Comparison of ENCODE assay signal across 16 cellular contexts in the genomic region with DNA sequence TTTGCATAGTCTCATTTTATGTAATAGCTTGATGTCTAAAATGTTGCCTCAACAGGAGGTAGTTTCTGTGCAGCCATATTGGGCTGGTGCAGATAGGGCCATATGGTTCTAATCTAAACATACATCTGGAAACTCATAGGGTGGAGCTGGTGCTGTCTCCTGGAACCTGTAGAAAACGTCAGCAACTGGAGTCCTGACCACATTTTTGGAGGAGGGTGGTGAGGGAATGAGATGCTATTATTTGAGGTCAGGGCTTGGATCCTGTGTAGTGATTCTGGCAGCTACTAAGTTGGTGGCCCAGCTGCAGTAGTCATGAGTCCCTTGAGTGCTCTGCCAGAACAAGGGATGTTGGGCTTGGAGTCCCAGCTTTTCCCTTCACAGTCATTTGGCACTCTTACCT. TPM values are rescaled to one million over a fixed set of nuclear protein-coding genes. Genes with fewer than 3 reads are reported as not detected.
DNase-seq lines count a peak whose midpoint lies in the region; ATAC-seq and TF ChIP-seq lines count a peak whose summit lies in the region.
"Had no signal": no experiment of that assay in that cellular context is flagged by ENCODE, and none has a peak within 500 bp of the region (broad histone marks: within the 10 kb centered on the region; RNA-seq: fewer than 3 reads in every experiment).

No MANE protein-coding gene starts in this region.

- H3K9ac ChIP-seq in SK-N-SH = no peak overlapping the region

- H3K27me3 ChIP-seq in right cardiac atrium (ENCODE audit: control insufficient read depth, insufficient read depth) (no peaks in the 10 kb centered on the region), SK-N-SH (ENCODE audit: insufficient read depth) (no peaks in the 10 kb centered on the region), thoracic aorta (replicated peaks; ENCODE audit: insufficient read depth) (no peaks in the 10 kb centered on the region)
- H3K27me3 ChIP-seq: colonic mucosa, vagina had no signal

- H3K4me1 ChIP-seq in right cardiac atrium (ENCODE audit: control insufficient read depth, insufficient read depth, low read length) = peaks cover 15% of the 10 kb centered on the region
- peaks cover 6 to 24% of the 10 kb centered on the region in 2 experiments; a peak in 3 of 4 replicates for H3K4me1 ChIP-seq in SK-N-SH (ENCODE audit: control insufficient read depth in 1 of 2, insufficient read depth in 2 of 2, low read depth in 1 of 2, low read length in 1 of 2)
- peaks cover 31 to 70% of the 10 kb centered on the region in 2 donors for H3K4me1 ChIP-seq in thoracic aorta (ENCODE audit: control insufficient read depth in 1 of 2, low read depth in 2 of 2)
- H3K4me1 ChIP-seq: colonic mucosa had no signal

- peaks cover 0 to 2% of the 10 kb centered on the region in 2 experiments for H3K36me3 ChIP-seq in SK-N-SH (replicated peaks in 1 of 2; ENCODE audit: control insufficient read depth in 1 of 2, insufficient read depth in 2 of 2, low read length in 1 of 2)
- no peaks in the 10 kb centered on the region for H3K36me3 ChIP-seq in thoracic aorta
- H3K36me3 ChIP-seq: colonic mucosa, vagina had no signal

- TF ChIP-seq CTCF in SK-N-SH (IDR thresholded peaks at IDR 0.05) (no peak), fibroblast of mammary gland (conservative IDR thresholded peaks at IDR 0.05; ENCODE audit: control insufficient read depth, insufficient read depth, low read depth, low read length) (no peak), thoracic aorta (IDR thresholded peaks at IDR 0.05) (no peak)

- POLR2A ChIA-PET in SK-N-SH (lab: Yijun Ruan, JAX) = no interaction called here

- intact Hi-C loops in Right ventricle myocardium inferior (cut with DNase I) (no loop called here), right cardiac atrium (cut with DNase I) (loop anchor here in 1 of 4 donors (2.0 kb wide), 1 partner anchor 21 kb away; no protein-coding TSS in a partner anchor), posterior vena cava (cut with DNase I) (no loop called here)

- no peaks in the 10 kb centered on the region for H3K9me2 ChIP-seq in SK-N-SH

- no peak for TF ChIP-seq RAD21 in SK-N-SH (IDR thresholded peaks at IDR 0.05; ENCODE audit: low read length)

- no peak overlapping the region for H2AFZ ChIP-seq in SK-N-SH (ENCODE audit: low read depth)

- H4K20me1 ChIP-seq in SK-N-SH (ENCODE audit: insufficient read depth) = peaks cover 7% of the 10 kb centered on the region; the same call in 1 of the 2 replicates

- H3K27ac ChIP-seq in right cardiac atrium (ENCODE audit: low read length) (no peak overlapping the region), SK-N-SH (ENCODE audit: low read depth in 2 of 2, low read length in 1 of 2) (no peak overlapping the region), thoracic aorta (peak overlapping the region; percentile 66 to 77)
- H3K27ac ChIP-seq: colonic mucosa, vagina had no signal

- CTCF ChIA-PET in SK-N-SH (lab: Yijun Ruan, JAX) = interaction anchor here (0.8 kb wide), 1 partner anchor 13 kb away, joined by 3 read pairs; no protein-coding TSS in a partner anchor

- H3K4me3 ChIP-seq in right cardiac atrium (ENCODE audit: low read length) = no peak overlapping the region
- H3K4me3 ChIP-seq in SK-N-SH (ENCODE audit: low read depth in 2 of 2, low read length in 1 of 2) = no peak overlapping the region
- no peak overlapping the region for H3K4me3 ChIP-seq in fibroblast of mammary gland (ENCODE audit: control insufficient read depth, low read depth, low read length)
- peak overlapping the region; percentile 48 for H3K4me3 ChIP-seq in thoracic aorta
- H3K4me3 ChIP-seq: colonic mucosa, vagina had no signal

- DNase-seq in Right ventricle myocardium inferior (ENCODE audit: missing footprints) = no peak
- DNase-seq in right cardiac atrium = no peak
- peak; percentile 10 for DNase-seq in SK-N-SH
- DNase-seq in fibroblast of mammary gland (ENCODE audit: low read depth) = peak; percentile 83
- no peak for DNase-seq in thoracic aorta (ENCODE audit: low spot score)
- no peak for DNase-seq in posterior vena cava (ENCODE audit: low spot score)
- DNase-seq: activated CD4-positive, alpha-beta T cell treated with anti-CD3 and anti-CD28 coated beads, Interleukin-2, amount 10 ng/mL, durations not matched to agents 7 days and 5 days; activated naive CD8-positive, alpha-beta T cell treated with anti-CD3 and anti-CD28 coated beads, Interleukin-2, amount 10 ng/mL, durations not matched to agents 7 days and 5 days; colonic mucosa; HFFc6; mammary epithelial cell; MV-4-11; NCI-H2029 had no signal

- no peak for TF ChIP-seq EP300 in SK-N-SH (IDR thresholded peaks at IDR 0.05; ENCODE audit: borderline replicate concordance in 1 of 2, low read depth in 1 of 2, low read length in 1 of 2)

- H3K9me3 ChIP-seq in right cardiac atrium (ENCODE audit: control insufficient read depth, low read length) = no peaks in the 10 kb centered on the region
- H3K9me3 ChIP-seq in SK-N-SH = no peaks in the 10 kb centered on the region
- no peaks in the 10 kb centered on the region for H3K9me3 ChIP-seq in thoracic aorta
- H3K9me3 ChIP-seq: colonic mucosa, vagina had no signal

- peaks cover 7% of the 10 kb centered on the region for H3F3A ChIP-seq in SK-N-SH (replicated peaks; ENCODE audit: insufficient read depth)

- 56% methylated on average over 1 of the region's 1 CpG for whole genome bisulfite sequencing in right cardiac atrium
- whole genome bisulfite sequencing in SK-N-SH (ENCODE audit: low lambda C conversion rate) = 11% methylated on average over 1 of the region's 1 CpG

- H3K4me2 ChIP-seq in SK-N-SH = no peak overlapping the region

- peak; percentile 44 for ATAC-seq in Right ventricle myocardium inferior
- no peak for ATAC-seq in right cardiac atrium
- ATAC-seq in thoracic aorta (ENCODE audit: insufficient number of reproducible peaks, low FRiP score, low read depth) = no peak
- no peak for ATAC-seq in HG03469 (IDR thresholded peaks at IDR 0.05; ENCODE audit: unreplicated experiment)
- no peak for ATAC-seq in GM18867 (IDR thresholded peaks at IDR 0.05; ENCODE audit: unreplicated experiment)

- peaks cover 65% of the 10 kb centered on the region for H3K79me2 ChIP-seq in SK-N-SH (ENCODE audit: insufficient read depth)

TF ChIP-seq in SK-N-SH, 30 proteins besides CTCF, POLR2A, EP300 and RAD21:
- TF ChIP-seq, protein P1, sequence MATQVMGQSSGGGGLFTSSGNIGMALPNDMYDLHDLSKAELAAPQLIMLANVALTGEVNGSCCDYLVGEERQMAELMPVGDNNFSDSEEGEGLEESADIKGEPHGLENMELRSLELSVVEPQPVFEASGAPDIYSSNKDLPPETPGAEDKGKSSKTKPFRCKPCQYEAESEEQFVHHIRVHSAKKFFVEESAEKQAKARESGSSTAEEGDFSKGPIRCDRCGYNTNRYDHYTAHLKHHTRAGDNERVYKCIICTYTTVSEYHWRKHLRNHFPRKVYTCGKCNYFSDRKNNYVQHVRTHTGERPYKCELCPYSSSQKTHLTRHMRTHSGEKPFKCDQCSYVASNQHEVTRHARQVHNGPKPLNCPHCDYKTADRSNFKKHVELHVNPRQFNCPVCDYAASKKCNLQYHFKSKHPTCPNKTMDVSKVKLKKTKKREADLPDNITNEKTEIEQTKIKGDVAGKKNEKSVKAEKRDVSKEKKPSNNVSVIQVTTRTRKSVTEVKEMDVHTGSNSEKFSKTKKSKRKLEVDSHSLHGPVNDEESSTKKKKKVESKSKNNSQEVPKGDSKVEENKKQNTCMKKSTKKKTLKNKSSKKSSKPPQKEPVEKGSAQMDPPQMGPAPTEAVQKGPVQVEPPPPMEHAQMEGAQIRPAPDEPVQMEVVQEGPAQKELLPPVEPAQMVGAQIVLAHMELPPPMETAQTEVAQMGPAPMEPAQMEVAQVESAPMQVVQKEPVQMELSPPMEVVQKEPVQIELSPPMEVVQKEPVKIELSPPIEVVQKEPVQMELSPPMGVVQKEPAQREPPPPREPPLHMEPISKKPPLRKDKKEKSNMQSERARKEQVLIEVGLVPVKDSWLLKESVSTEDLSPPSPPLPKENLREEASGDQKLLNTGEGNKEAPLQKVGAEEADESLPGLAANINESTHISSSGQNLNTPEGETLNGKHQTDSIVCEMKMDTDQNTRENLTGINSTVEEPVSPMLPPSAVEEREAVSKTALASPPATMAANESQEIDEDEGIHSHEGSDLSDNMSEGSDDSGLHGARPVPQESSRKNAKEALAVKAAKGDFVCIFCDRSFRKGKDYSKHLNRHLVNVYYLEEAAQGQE (IDR thresholded peaks at IDR 0.05; ENCODE audit: low read depth, low read length) = no peak
- peak; percentile 58; the same call in 1 of the 2 replicates for TF ChIP-seq TCF12 (IDR thresholded peaks at IDR 0.05)
TF ChIP-seq in SK-N-SH: peak in this region for 1.

RNA-seq across cellular contexts. Expression of gene MAN2A1, which starts 14.1 kb away (rescaled TPM):
- total RNA-seq in Right ventricle myocardium inferior (13.7 TPM), right cardiac atrium (10 to 100 TPM in 1 of 4 donors, 1 to 10 TPM in 3; 9.4 to 10.1 (median 9.6) TPM), thoracic aorta (10 to 100 TPM; 64.8 to 82.8 TPM), posterior vena cava (10 to 100 TPM; 43.9 to 44.5 TPM)
- polyA plus RNA-seq in right cardiac atrium (2.9 TPM), SK-N-SH (2012; rRNA removed) (19.7 and 24.2 TPM in 2 replicates)
- 28.5 and 31.1 TPM in 2 replicates for polyA plus RNA-seq in SK-N-SH (2012; cell fraction: cytosol; rRNA removed)
- polyA plus RNA-seq in SK-N-SH (2012; cell fraction: nucleus; rRNA removed) = 13.6 and 32.5 TPM in 2 replicates

Comparison
In these comparisons a context has a peak if more than half of its experiments do, and no peak if none do; other contexts are left out.
1. DNase-seq: peak in SK-N-SH (single experiment) and fibroblast of mammary gland (single experiment); none in Right ventricle myocardium inferior (single experiment), right cardiac atrium (0 of 3), thoracic aorta (single experiment) and posterior vena cava (single experiment).
2. H3K27ac ChIP-seq: peak in thoracic aorta (2 of 2); none in right cardiac atrium (single experiment) and SK-N-SH (0 of 2).